ENCODE assay signal across 17 cellular contexts in the genomic region with DNA sequence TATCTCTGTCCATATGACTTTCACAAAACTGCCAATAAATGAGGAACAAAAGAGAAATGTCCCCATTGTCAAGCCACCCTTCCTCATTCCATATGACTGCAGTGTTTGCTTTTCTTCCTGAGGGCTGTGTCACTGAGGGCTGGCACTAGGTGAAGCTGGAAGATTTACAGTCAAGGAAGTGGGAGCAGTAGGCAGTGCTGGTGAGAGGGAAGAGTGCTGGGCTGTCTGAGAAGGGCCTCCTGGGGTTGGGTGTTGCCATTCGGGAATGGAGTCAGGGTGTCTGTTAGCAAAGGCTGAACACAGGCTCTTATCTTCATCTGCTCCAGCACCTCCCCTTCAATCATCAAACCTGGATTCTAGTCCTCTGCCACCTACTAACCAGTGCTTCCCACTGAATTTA. TPM values are rescaled to one million over a fixed set of nuclear protein-coding genes. Genes with fewer than 3 reads are reported as not detected.
DNase-seq lines count a peak whose midpoint lies in the region; ATAC-seq, FAIRE-seq and TF ChIP-seq lines count a peak whose summit lies in the region.
"Had no signal": no experiment of that assay in that cellular context is flagged by ENCODE, and none has a peak within 500 bp of the region (broad histone marks: within the 10 kb centered on the region; RNA-seq: fewer than 3 reads in every experiment).

No MANE protein-coding gene starts in this region.

- ATAC-seq in activated CD4-positive, CD25-positive, alpha-beta regulatory T cell treated with anti-CD3 and anti-CD28 coated beads, Interleukin-2, amount 50 U/mL, for 24 hours, result no peak
- ATAC-seq: CD8-positive, alpha-beta T cell had no signal

- H3K36me3 ChIP-seq in colonic mucosa (no peaks in the 10 kb centered on the region), osteoblast (ENCODE audit: insufficient read depth, low read length) (no peaks in the 10 kb centered on the region)

- DNase-seq in DMS153 treated with DMSO at 0.1 percent for 48 hours (lab: John Stamatoyannopoulos, UW; ENCODE audit: unreplicated experiment) (peak; percentile 33), M059J (ENCODE audit: low read depth) (peak; percentile 3), colonic mucosa (peak; percentile 79), osteoblast (ENCODE audit: insufficient read length, low spot score, missing footprints) (no peak), iPS-NIHi11 (ENCODE audit: low spot score) (no peak), urothelium cell line (ENCODE audit: low spot score) (no peak)
- DNase-seq in stimulated activated naive CD4-positive, alpha-beta T cell (lab: John Stamatoyannopoulos, UW), result no peak
- DNase-seq: activated CD4-positive, alpha-beta T cell treated with anti-CD3 and anti-CD28 coated beads, Interleukin-2, amount 10 ng/mL, durations not matched to agents 7 days and 5 days; activated CD8-positive, alpha-beta memory T cell treated with anti-CD3 and anti-CD28 coated beads, Interleukin-2, amount 50 U/mL, for 4 hours; CD8-positive, alpha-beta T cell; NCI-H1694; testis had no signal

- no peak overlapping the region for H3K4me2 ChIP-seq in osteoblast (ENCODE audit: insufficient read depth, low read length)

- no peaks in the 10 kb centered on the region for H3K9me3 ChIP-seq in colonic mucosa
- no peaks in the 10 kb centered on the region for H3K9me3 ChIP-seq in osteoblast (ENCODE audit: low read depth, low read length)
- H3K9me3 ChIP-seq: testis had no signal

- FAIRE-seq in urothelium cell line (lab: Jason Lieb, UNC), result no peak
- FAIRE-seq: bronchial epithelial cell, frontal cortex, GM18507 had no signal

- no peaks in the 10 kb centered on the region for H3K27me3 ChIP-seq in colonic mucosa
- H3K27me3 ChIP-seq in osteoblast (ENCODE audit: insufficient read depth, low read length), result no peaks in the 10 kb centered on the region
- H3K27me3 ChIP-seq: testis had no signal

- peaks cover 6% of the 10 kb centered on the region for H3K4me1 ChIP-seq in colonic mucosa
- H3K4me1 ChIP-seq in osteoblast (ENCODE audit: insufficient read depth, low read length), result peaks cover 30% of the 10 kb centered on the region
- H3K4me1 ChIP-seq: testis had no signal

- no peak overlapping the region for H3K4me3 ChIP-seq in colonic mucosa
- H3K4me3 ChIP-seq in osteoblast (ENCODE audit: insufficient read depth, low read length), result no peak overlapping the region
- H3K4me3 ChIP-seq: testis had no signal

- H3K79me2 ChIP-seq in osteoblast (ENCODE audit: insufficient read depth, low read length), result no peaks in the 10 kb centered on the region

- H3K27ac ChIP-seq in colonic mucosa (peak overlapping the region; percentile 65), osteoblast (ENCODE audit: low read depth, low read length) (peak overlapping the region; percentile 81)
- H3K27ac ChIP-seq: testis had no signal

- intact Hi-C loops in colonic mucosa (cut with DNase I), result no loop called here

- no peaks in the 10 kb centered on the region for H4K20me1 ChIP-seq in osteoblast (ENCODE audit: insufficient read depth, low read length)

- no peak for TF ChIP-seq CTCF in colonic mucosa (IDR thresholded peaks at IDR 0.05)
- no peak for TF ChIP-seq CTCF in osteoblast (IDR thresholded peaks at IDR 0.05; ENCODE audit: extremely low read depth, low read depth, low read length)

- no peak overlapping the region for H2AFZ ChIP-seq in osteoblast (ENCODE audit: low read length)

- peak overlapping the region in 1 of 2 donors; percentile 21 for H3K9ac ChIP-seq in colonic mucosa (ENCODE audit: low read depth in 2 of 2, low read length in 2 of 2)

RNA-seq across cellular contexts. Expression of a gene that starts 30.9 kb away (rescaled TPM):
- 0.62 TPM in 1 of 2 replicates, not detected in the other for total RNA-seq in M059J (2014; rRNA removed; shearing (Covaris generic))
- total RNA-seq in colonic mucosa, result 1 to 10 TPM; 1.6 TPM
- 0.72 and 1.8 TPM in 2 replicates for total RNA-seq in osteoblast
- total RNA-seq: CD8-positive, alpha-beta T cell; Daoy had no signal

Comparison
In these comparisons a context has a peak if more than half of its experiments do, and no peak if none do; other contexts are left out.
1. DNase-seq: peak in DMS153 treated with DMSO at 0.1 percent for 48 hours (single experiment), M059J (single experiment) and colonic mucosa (single experiment); none in osteoblast (single experiment), iPS-NIHi11 (single experiment), stimulated activated naive CD4-positive, alpha-beta T cell (0 of 6) and urothelium cell line (single experiment).